8 cellular contexts compared by ENCODE assay signal in the genomic region with DNA sequence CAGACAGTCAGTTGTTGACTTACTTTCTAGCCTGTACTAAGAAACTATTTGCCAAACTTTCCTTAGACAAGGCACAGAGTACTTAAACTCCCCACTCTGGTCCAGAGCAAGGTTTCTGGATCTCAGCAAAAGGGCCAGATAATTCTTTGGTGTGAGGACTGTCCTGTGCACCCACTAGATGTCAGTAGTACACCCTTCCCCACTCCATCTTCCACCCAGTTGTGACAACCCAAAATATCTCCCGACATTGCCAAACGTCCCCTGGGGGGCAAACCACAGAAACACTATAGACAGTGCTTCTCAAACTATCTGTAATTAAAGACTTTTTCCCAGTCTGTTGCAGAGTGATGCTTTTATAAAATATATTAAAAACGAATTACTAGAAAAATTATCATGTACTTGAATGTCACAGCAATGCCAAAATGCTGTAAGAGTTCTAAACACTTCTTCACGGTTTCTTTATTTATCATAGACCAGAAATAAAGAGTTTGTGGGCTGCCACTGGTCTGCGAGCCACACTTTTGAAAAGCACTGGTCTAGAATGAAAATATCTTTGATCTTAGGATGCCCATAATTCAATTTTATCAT.
DNase-seq lines count a peak whose midpoint lies in the region; ATAC-seq, FAIRE-seq and TF ChIP-seq lines count a peak whose summit lies in the region.

No MANE protein-coding gene starts in this region.

- H3K9me3 ChIP-seq in astrocyte (ENCODE audit: insufficient read depth, low read depth, low read length): no peaks in the 10 kb centered on the region
- H3K9me3 ChIP-seq in keratinocyte (ENCODE audit: control insufficient read depth, low read depth, low read length): no peaks in the 10 kb centered on the region

- H3K4me1 ChIP-seq in astrocyte (ENCODE audit: insufficient read depth, low read length) (no peaks in the 10 kb centered on the region), keratinocyte (ENCODE audit: control insufficient read depth, extremely low read depth, insufficient read depth, low read length) (no peaks in the 10 kb centered on the region)

- no peak overlapping the region for H2AFZ ChIP-seq in astrocyte (ENCODE audit: low read depth, low read length)
- no peak overlapping the region for H2AFZ ChIP-seq in keratinocyte (ENCODE audit: control insufficient read depth, low read length)

- H3K27me3 ChIP-seq in astrocyte (ENCODE audit: insufficient read depth, low read length): no peaks in the 10 kb centered on the region
- H3K27me3 ChIP-seq in keratinocyte (ENCODE audit: control insufficient read depth, extremely low read depth, insufficient read depth, low read length): no peaks in the 10 kb centered on the region

- no peak overlapping the region for H3K27ac Mint-ChIP-seq in astrocyte (ENCODE audit: unreplicated experiment)
- H3K27ac Mint-ChIP-seq in type B pancreatic cell: no peak overlapping the region

- H3K36me3 ChIP-seq in astrocyte (ENCODE audit: insufficient read depth, low read length) (no peaks in the 10 kb centered on the region), keratinocyte (ENCODE audit: control insufficient read depth in 2 of 2, extremely low read depth in 1 of 2, insufficient read depth in 2 of 2, low read length in 2 of 2) (no peaks in the 10 kb centered on the region)

- H3K27me3 Mint-ChIP-seq in astrocyte (ENCODE audit: low read depth, unreplicated experiment) (no peaks in the 10 kb centered on the region), type B pancreatic cell (peaks cover 3% of the 10 kb centered on the region)

- H3K9ac ChIP-seq in astrocyte (ENCODE audit: low read length): no peak overlapping the region
- H3K9ac ChIP-seq in keratinocyte (ENCODE audit: control insufficient read depth, extremely low read depth, insufficient read depth, low read length): no peak overlapping the region

- H3K9me3 Mint-ChIP-seq in astrocyte (ENCODE audit: unreplicated experiment) (no peaks in the 10 kb centered on the region), type B pancreatic cell (no peaks in the 10 kb centered on the region)

- ATAC-seq in HG02678 (IDR thresholded peaks at IDR 0.05; ENCODE audit: unreplicated experiment) (peak; percentile 57), GM19023 (IDR thresholded peaks at IDR 0.05; ENCODE audit: unreplicated experiment) (no peak)

- H3K9me1 ChIP-seq in keratinocyte (ENCODE audit: control insufficient read depth, extremely low read depth, insufficient read depth, low read length): no peaks in the 10 kb centered on the region

- no peaks in the 10 kb centered on the region for H4K20me1 ChIP-seq in astrocyte (ENCODE audit: insufficient read depth, low read length)
- H4K20me1 ChIP-seq in keratinocyte (ENCODE audit: control insufficient read depth, extremely low read depth, insufficient read depth, low read length): no peaks in the 10 kb centered on the region

- H3K4me2 ChIP-seq in astrocyte (ENCODE audit: low read length): no peak overlapping the region
- no peak overlapping the region for H3K4me2 ChIP-seq in keratinocyte (ENCODE audit: control insufficient read depth, extremely low read depth, insufficient read depth, low read depth, low read length)

- H3K27ac ChIP-seq in astrocyte (ENCODE audit: low read depth, low read length): no peak overlapping the region
- H3K27ac ChIP-seq in keratinocyte (ENCODE audit: control insufficient read depth, insufficient read depth, low read length): no peak overlapping the region

- H3K79me2 ChIP-seq in astrocyte (ENCODE audit: insufficient read depth, low read length) (no peaks in the 10 kb centered on the region), keratinocyte (ENCODE audit: control insufficient read depth, insufficient read depth, low read length) (no peaks in the 10 kb centered on the region)

- H3K4me3 ChIP-seq in astrocyte (ENCODE audit: insufficient read depth, low read depth, low read length) (no peak overlapping the region), keratinocyte (ENCODE audit: control insufficient read depth in 2 of 3, extremely low read depth in 1 of 3, insufficient read depth in 2 of 3, low read depth in 1 of 3, low read length in 3 of 3) (no peak overlapping the region)

- H3K4me1 Mint-ChIP-seq in astrocyte (ENCODE audit: low read depth, unreplicated experiment) (peaks cover 4% of the 10 kb centered on the region), type B pancreatic cell (ENCODE audit: unreplicated experiment) (peaks cover 7% of the 10 kb centered on the region)

- H3K4me3 Mint-ChIP-seq in astrocyte (ENCODE audit: unreplicated experiment): no peak overlapping the region
- no peak overlapping the region for H3K4me3 Mint-ChIP-seq in type B pancreatic cell

- dilution Hi-C loops in keratinocyte (cut with MboI; ENCODE audit: extremely low pct_ligation_motif_present, low sequenced_read_pairs): no loop called here

- FAIRE-seq in astrocyte (lab: Jason Lieb, UNC): peak; percentile 65
- FAIRE-seq in keratinocyte (lab: Jason Lieb, UNC): peak; percentile 64

- DNase-seq in AG20443 (ENCODE audit: low spot score): peak; percentile 64
- peak; percentile 36 for DNase-seq in NCI-H2029 (lab: John Stamatoyannopoulos, UW)
- DNase-seq in astrocyte (ENCODE audit: low read depth): peak; percentile 22
- no peak for DNase-seq in keratinocyte (ENCODE audit: low read depth, low spot score)
- DNase-seq in type B pancreatic cell (ENCODE audit: extremely low spot score, unreplicated experiment): no peak

- peak; percentile 74 for TF ChIP-seq CTCF in GM12873 (IDR thresholded peaks at IDR 0.05; ENCODE audit: insufficient read depth, low read depth, low read length, missing control alignments)
- TF ChIP-seq CTCF in astrocyte (IDR thresholded peaks at IDR 0.05; ENCODE audit: insufficient read depth, low read depth, low read length): peak; percentile 56
- TF ChIP-seq CTCF in keratinocyte (optimal IDR thresholded peaks at IDR 0.05 in 1 of 3, IDR thresholded peaks at IDR 0.05 in 1 of 3, conservative IDR thresholded peaks at IDR 0.05 in 1 of 3; ENCODE audit: extremely low read depth in 1 of 3, insufficient read depth in 2 of 3, low read length in 3 of 3): peak; percentile 55 to 85 (median 71)
- peak; percentile 73 for TF ChIP-seq CTCF in type B pancreatic cell (conservative IDR thresholded peaks at IDR 0.05)

- H3K36me3 Mint-ChIP-seq in astrocyte (ENCODE audit: low read depth, unreplicated experiment) (no peaks in the 10 kb centered on the region), type B pancreatic cell (peaks cover 1% of the 10 kb centered on the region)

Comparison
In these comparisons a context has a peak if more than half of its experiments do, and no peak if none do; other contexts are left out.
1. DNase-seq: peak in AG20443 (single experiment), NCI-H2029 (single experiment) and astrocyte (single experiment); none in keratinocyte (single experiment) and type B pancreatic cell (single experiment).
2. Peak in every context shown above with its lines, with median percentiles within 50 percentile points of each other: CTCF ChIP-seq.